ENCODE assay signal across 18 cellular contexts in genomic region chr3:141763088-141763750, GRCh38. TPM values are rescaled to one million over a fixed set of nuclear protein-coding genes. Genes with fewer than 3 reads are reported as not detected.
A peak's percentile ranks its signal among the peaks of the same experiment; 100 is the strongest.
DNase-seq lines count a peak whose midpoint lies in the region; ATAC-seq, FAIRE-seq and TF ChIP-seq lines count a peak whose summit lies in the region.
"Had no signal": no experiment of that assay in that cellular context is flagged by ENCODE, and none has a peak within 500 bp of the region (broad histone marks: within the 10 kb centered on the region; RNA-seq: fewer than 3 reads in every experiment).

Gene GRK7 (plus strand): TSS chr3:141763408. CDS start chr3:141778285, 14,877 bp downstream.

- H2BK5ac ChIP-seq in mesenchymal stem cell (ENCODE audit: low read depth, low read length, poor library complexity, severe bottlenecking), result no peak within 1 kb of the TSS

- peak within 1 kb of the TSS in 1 of 2 experiments; percentile 61 for H3K4ac ChIP-seq in mesenchymal stem cell (ENCODE audit: low read depth in 1 of 2, low read length in 2 of 2)

- CTCF ChIA-PET in K562 (lab: Yijun Ruan, JAX; ENCODE audit: low intra/inter-chr PET ratio), result interaction anchor here (0.6 kb wide), 1 partner anchor 28 kb away, joined by 5 read pairs; no protein-coding TSS in a partner anchor

- intact Hi-C loops in K562 (cut with micrococcal nuclease) (no loop called here), vagina (cut with DNase I) (no loop called here)

- H3K36me3 ChIP-seq in HUES6 (ENCODE audit: control insufficient read depth, insufficient read depth, low read length), result no peaks in the 10 kb centered on the region
- H3K36me3 ChIP-seq in K562 (ENCODE audit: control insufficient read depth, insufficient read depth, low read length), result no peaks in the 10 kb centered on the region
- H3K36me3 ChIP-seq in mesenchymal stem cell (ENCODE audit: control insufficient read depth in 1 of 2, insufficient read depth in 2 of 2, low read depth in 1 of 2, low read length in 2 of 2), result no peaks in the 10 kb centered on the region
- H3K36me3 ChIP-seq in vagina, result no peaks in the 10 kb centered on the region

- no peak for FAIRE-seq in K562 (lab: Jason Lieb, UNC)
- FAIRE-seq: GM18507 had no signal

- H3K79me2 ChIP-seq in K562 (ENCODE audit: control insufficient read depth, insufficient read depth, low read length), result no peaks in the 10 kb centered on the region

- TF ChIP-seq POLR2A in K562 (conservative IDR thresholded peaks at IDR 0.05) (no peak), vagina (IDR thresholded peaks at IDR 0.05) (no peak)

- H3K14ac ChIP-seq in mesenchymal stem cell (ENCODE audit: low read length in 2 of 2), result no peak within 1 kb of the TSS

- no peak within 1 kb of the TSS for H2BK15ac ChIP-seq in mesenchymal stem cell (ENCODE audit: low read depth, poor library complexity, severe bottlenecking)

- H3K79me1 ChIP-seq in mesenchymal stem cell (replicated peaks; ENCODE audit: low read length, poor library complexity, severe bottlenecking), result no peaks in the 10 kb centered on the region

- no peak for TF ChIP-seq CTCF in K562 (IDR thresholded peaks at IDR 0.05 in 2 of 3, conservative IDR thresholded peaks at IDR 0.05 in 1 of 3; ENCODE audit: insufficient read depth in 2 of 3, low read depth in 1 of 3, low read length in 3 of 3)
- TF ChIP-seq CTCF in vagina (IDR thresholded peaks at IDR 0.05), result no peak

- no peaks in the 10 kb centered on the region for H4K20me1 ChIP-seq in K562 (replicated peaks; ENCODE audit: control insufficient read depth, insufficient read depth, low read length)

- peaks cover 14% of the 10 kb centered on the region for H3K9me3 ChIP-seq in HUES6 (ENCODE audit: control insufficient read depth, insufficient read depth, low read depth, low read length)
- no peaks in the 10 kb centered on the region for H3K9me3 ChIP-seq in K562 (replicated peaks; ENCODE audit: control insufficient read depth, insufficient read depth, low read depth, low read length)
- H3K9me3 ChIP-seq in mesenchymal stem cell (ENCODE audit: control insufficient read depth, low read length), result no peaks in the 10 kb centered on the region
- no peaks in the 10 kb centered on the region for H3K9me3 ChIP-seq in vagina

- in situ Hi-C loops in K562 (cut with MboI), result no loop called here

- H2BK12ac ChIP-seq in mesenchymal stem cell (ENCODE audit: low read length in 2 of 2), result peak within 1 kb of the TSS; percentile 61 to 78

- BruUV-seq in K562 (replicated peaks; lab: Mats Ljungman, UMichigan), result no TSS peak

- peaks cover 5% of the 10 kb centered on the region for H3K4me1 ChIP-seq in HUES6 (ENCODE audit: control insufficient read depth, insufficient read depth, low read length)
- H3K4me1 ChIP-seq in K562 (replicated peaks in 1 of 2; ENCODE audit: control insufficient read depth in 2 of 2, insufficient read depth in 2 of 2, low read length in 2 of 2), result peaks cover 4 to 10% of the 10 kb centered on the region in 2 experiments; a peak in 3 of 5 replicates
- H3K4me1 ChIP-seq in mesenchymal stem cell (ENCODE audit: control insufficient read depth, insufficient read depth, low read depth, low read length), result no peaks in the 10 kb centered on the region
- H3K4me1 ChIP-seq in vagina, result no peaks in the 10 kb centered on the region

- no peak for TF ChIP-seq EP300 in K562 (IDR thresholded peaks at IDR 0.05; ENCODE audit: low read length)

- H3K4me2 ChIP-seq in K562 (ENCODE audit: insufficient read depth, low read length) (no peak within 1 kb of the TSS), mesenchymal stem cell (ENCODE audit: low read length, poor library complexity, severe bottlenecking) (no peak within 1 kb of the TSS)

- no peaks in the 10 kb centered on the region for H3K9me1 ChIP-seq in K562 (ENCODE audit: control insufficient read depth, insufficient read depth, low read length)

- peak within 1 kb of the TSS; percentile 71 for H2AFZ ChIP-seq in K562 (ENCODE audit: low read depth, low read length)
- peak within 1 kb of the TSS; percentile 53 for H2AFZ ChIP-seq in mesenchymal stem cell (ENCODE audit: low read depth, low read length)

- TF ChIP-seq RAD21 in K562 (CRISPR knock-in tag; conservative IDR thresholded peaks at IDR 0.05 in 1 of 2, IDR thresholded peaks at IDR 0.05 in 1 of 2), result no peak

- no peak within 1 kb of the TSS for H2AK5ac ChIP-seq in mesenchymal stem cell (ENCODE audit: low read length, severe bottlenecking)

- no peak within 1 kb of the TSS for H4K8ac ChIP-seq in mesenchymal stem cell (ENCODE audit: low read length)

- WGBS in K562 (ENCODE audit: insufficient coverage, low coverage, missing lambda C conversion rate), result 77% methylated on average over 6 of the region's 9 CpGs
- WGBS in mesenchymal stem cell, result 91% methylated on average over 5 of the region's 9 CpGs

- POLR2A ChIA-PET in K562 (lab: Yijun Ruan, JAX), result interaction anchor here (1.4 to 3.6 kb wide), 2 partner anchors 11 to 23 kb away, joined by 4 to 13 read pairs; no protein-coding TSS in a partner anchor

- DNase-seq in D341Med (ENCODE audit: low spot score), result peak; percentile 20
- DNase-seq in K562 (ENCODE audit: extremely low read depth in 1 of 4, low spot score in 3 of 4), result no peak
- DNase-seq in mesenchymal stem cell, result no peak
- DNase-seq in vagina (ENCODE audit: extremely low spot score in 2 of 2), result no peak
- DNase-seq in midbrain (lab: John Stamatoyannopoulos, UW), result no peak
- DNase-seq: ACHN; Calu3; CD4-positive, CD25-positive, alpha-beta regulatory T cell; IMR-90; NCI-H1417; NCI-H2029 treated with DMSO at 0.1 percent for 48 hours; NCI-H510A treated with DMSO at 0.1 percent for 48 hours; SIG-M5 had no signal

- H3K27ac ChIP-seq in HUES6 (ENCODE audit: low read depth, low read length) (0 out of 2 replicates have a peak within 1 kb of the TSS, but pooled peaks have one; percentile 18), K562 (ENCODE audit: extremely low read depth, low read depth, low read length) (no peak within 1 kb of the TSS), mesenchymal stem cell (ENCODE audit: low read length, poor library complexity, severe bottlenecking) (no peak within 1 kb of the TSS), vagina (no peak within 1 kb of the TSS)

- H2BK120ac ChIP-seq in mesenchymal stem cell (ENCODE audit: low read depth, low read length), result peak within 1 kb of the TSS; percentile 49

- ATAC-seq in K562 (peak; percentile 51), HG03565 (IDR thresholded peaks at IDR 0.05; ENCODE audit: unreplicated experiment) (no peak), HG03097 (IDR thresholded peaks at IDR 0.05; ENCODE audit: low FRiP score, unreplicated experiment) (no peak)

- peak within 1 kb of the TSS in 1 of 2 experiments; percentile 62 for H3K18ac ChIP-seq in mesenchymal stem cell (ENCODE audit: low read depth in 1 of 2, low read length in 2 of 2)

- peak within 1 kb of the TSS; percentile 86 for H3K9ac ChIP-seq in HUES6 (ENCODE audit: low read length)
- no peak within 1 kb of the TSS for H3K9ac ChIP-seq in K562 (ENCODE audit: insufficient read depth in 1 of 2, low read depth in 2 of 2, low read length in 2 of 2)
- H3K9ac ChIP-seq in mesenchymal stem cell (ENCODE audit: low read length), result no peak within 1 kb of the TSS

- peak within 1 kb of the TSS; percentile 61 for H3K4me3 ChIP-seq in HUES6 (ENCODE audit: low read depth, low read length)
- no peak within 1 kb of the TSS for H3K4me3 ChIP-seq in K562
- no peak within 1 kb of the TSS for H3K4me3 ChIP-seq in mesenchymal stem cell (ENCODE audit: insufficient read depth in 1 of 2, low read depth in 1 of 2, low read length in 2 of 2)
- H3K4me3 ChIP-seq in vagina, result no peak within 1 kb of the TSS

- no peak within 1 kb of the TSS for H4K91ac ChIP-seq in mesenchymal stem cell (ENCODE audit: low read length)

- H3K23ac ChIP-seq in mesenchymal stem cell (ENCODE audit: low read length in 2 of 2), result no peak within 1 kb of the TSS

- H3K27me3 ChIP-seq in HUES6 (ENCODE audit: control insufficient read depth, insufficient read depth, low read length), result no peaks in the 10 kb centered on the region
- no peaks in the 10 kb centered on the region for H3K27me3 ChIP-seq in K562 (ENCODE audit: control insufficient read depth in 2 of 2, insufficient read depth in 2 of 2, low read length in 2 of 2)
- H3K27me3 ChIP-seq in mesenchymal stem cell (ENCODE audit: control insufficient read depth in 1 of 2, insufficient read depth in 1 of 2, low read length in 2 of 2), result no peaks in the 10 kb centered on the region
- H3K27me3 ChIP-seq in vagina, result no peaks in the 10 kb centered on the region

TF ChIP-seq in K562, 482 proteins besides CTCF, POLR2A, EP300 and RAD21 (continues in another document):
- TF ChIP-seq ESRRB (CRISPR knock-in tag; IDR thresholded peaks at IDR 0.05; ENCODE audit: borderline replicate concordance), result no peak

RNA-seq across cellular contexts. Expression of gene GRK7, which starts in this region (rescaled TPM):
- total RNA-seq in K562 (2011; cell fraction: chromatin; rRNA removed; ENCODE audit: low replicate concordance), result not detected in 2 replicates
- total RNA-seq in K562 (2011; cell fraction: nucleolus; rRNA removed), result 0.17 TPM in 1 of 2 replicates, not detected in the other
- not detected in 2 replicates for total RNA-seq in K562 (2011; cell fraction: nucleoplasm; rRNA removed)
- total RNA-seq in K562 (2014; rRNA removed) (not detected in 2 replicates), K562 (2014; rRNA removed; fragmentation: Illumina TruSeq; extraction: Trizol) (0.04 TPM in 1 of 2 replicates, not detected in the other), K562 (2015; rRNA removed; fragmentation: Illumina TruSeq; extraction: Trizol) (0.08 TPM in 1 of 2 replicates, not detected in the other), K562 (2021) (0.04 TPM in 1 of 2 replicates, not detected in the other), vagina (0.98 TPM)
- polyA plus RNA-seq in K562 (2011; rRNA removed) (not detected in 2 replicates), K562 (2014; fragmentation: Illumina TruSeq; extraction: Trizol) (0.07 TPM in 1 of 2 replicates, not detected in the other), K562 (2014; fragmentation: Nextera tagmentation; extraction: Ambion mirVana) (under 1 TPM; 0.01 TPM), K562 (2014; rRNA removed) (0.04 and 0.08 TPM in 2 replicates)
- polyA plus RNA-seq in K562 (2011; cell fraction: cytosol; rRNA removed), result not detected in 2 replicates
- 0.07 TPM in 1 of 2 replicates, not detected in the other for polyA plus RNA-seq in K562 (2011; cell fraction: nucleus; rRNA removed)
- 0.04 TPM in 1 of 2 replicates, not detected in the other for polyA plus RNA-seq in K562 (2012)
- 0.06 TPM in 1 of 2 replicates, not detected in the other for polyA minus RNA-seq in K562 (2011; rRNA and poly(A)+ RNA removed)
- polyA minus RNA-seq in K562 (2011; cell fraction: cytosol; rRNA and poly(A)+ RNA removed), result not detected in 2 replicates
- not detected in 2 replicates for polyA minus RNA-seq in K562 (2011; cell fraction: nucleus; rRNA and poly(A)+ RNA removed)
- polyA plus RNA-seq in mesenchymal stem cell (2013, experiment 1 of 2), result not detected
- polyA plus RNA-seq in mesenchymal stem cell (2013, experiment 2 of 2), result not detected
- total RNA-seq: Calu3; CD4-positive, CD25-positive, alpha-beta regulatory T cell; IMR-90; LHCN-M2 had no signal
- polyA plus RNA-seq: IMR-90 had no signal

Comparison
In these comparisons a context has a peak if more than half of its experiments do, and no peak if none do; other contexts are left out.
1. Peak in ATAC-seq in K562; RNA of the gene not detected or under 1 TPM.